In the genomic region with DNA sequence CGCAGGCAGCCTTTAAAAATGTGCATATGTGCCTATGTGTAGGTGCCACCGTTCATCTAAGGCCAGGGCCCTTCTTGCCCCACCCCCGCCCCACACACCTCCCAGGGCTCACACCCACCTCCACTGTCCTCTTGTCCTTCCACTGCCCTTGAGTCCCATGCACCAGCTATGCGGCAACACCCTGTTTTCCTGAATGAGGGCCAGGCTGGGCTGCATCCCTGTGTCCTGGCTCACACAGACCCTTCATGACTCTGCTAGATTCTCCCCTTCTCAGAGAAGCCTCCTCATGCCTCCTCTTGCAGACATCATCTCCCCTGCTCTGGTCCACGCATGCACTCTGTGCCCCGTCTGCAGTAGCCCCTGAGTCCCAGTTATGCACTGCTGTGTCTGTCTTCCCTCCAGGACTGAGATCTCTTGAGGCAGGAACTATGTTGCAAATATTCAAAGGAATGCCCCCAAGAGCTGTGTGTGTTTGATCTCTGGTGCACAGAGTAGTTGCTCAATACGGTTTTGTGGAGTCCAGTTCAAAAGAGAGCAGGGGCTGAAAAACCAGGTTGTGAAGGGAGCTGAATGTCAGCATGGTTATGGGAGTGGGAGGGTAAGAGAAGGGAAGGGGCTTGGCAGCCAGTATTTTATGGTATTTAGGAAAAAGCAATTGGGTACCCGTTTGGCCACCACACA, we compare ENCODE assay signal across 20 cellular contexts. TPM values are rescaled to one million over a fixed set of nuclear protein-coding genes. Genes with fewer than 3 reads are reported as not detected.
"Had no signal": no experiment of that assay in that cellular context is flagged by ENCODE, and none has a peak within 500 bp of the region (broad histone marks: within the 10 kb centered on the region; RNA-seq: fewer than 3 reads in every experiment).

No MANE protein-coding gene starts in this region.

- H3K9me3 Mint-ChIP-seq: stimulated activated naive CD8-positive, alpha-beta T cell treated with anti-CD3 and anti-CD28 coated beads, Interleukin-15, amount 100 ng/mL, for 72 hours had no signal

- H3K4me3 Mint-ChIP-seq: activated CD4-positive, alpha-beta T cell treated with anti-CD3 and anti-CD28 coated beads for 36 hours; activated naive CD8-positive, alpha-beta T cell; stimulated activated naive CD8-positive, alpha-beta T cell treated with anti-CD3 and anti-CD28 coated beads, Interleukin-15, amount 100 ng/mL, for 72 hours had no signal

- H3K27ac ChIP-seq: epithelial cell of prostate, heart right ventricle, skin epidermis, suprapubic skin had no signal

- H3K36me3 ChIP-seq: heart right ventricle, suprapubic skin had no signal

- H3K4me1 Mint-ChIP-seq: activated CD4-positive, alpha-beta T cell treated with anti-CD3 and anti-CD28 coated beads for 36 hours; stimulated activated naive CD8-positive, alpha-beta T cell treated with anti-CD3 and anti-CD28 coated beads, Interleukin-15, amount 100 ng/mL, for 72 hours had no signal

- DNase-seq: activated CD4-positive, alpha-beta T cell treated with anti-CD3 and anti-CD28 coated beads for 36 hours; activated CD4-positive, alpha-beta T cell treated with anti-CD3 and anti-CD28 coated beads, Interleukin-2, amount 50 U/mL, for 48 hours; activated gamma-delta T cell; foreskin melanocyte; heart right ventricle; left colon; mammary epithelial cell; stimulated activated CD4-positive, alpha-beta T cell treated with anti-CD3 and anti-CD28 coated beads, Interleukin-15, amount 100 ng/mL, for 24 hours; stimulated activated CD4-positive, alpha-beta T cell treated with anti-CD3 and anti-CD28 coated beads, Interleukin-2, amount 100 ng/mL, for 48 hours; stimulated activated naive CD8-positive, alpha-beta T cell treated with anti-CD3 and anti-CD28 coated beads, Interleukin-15, amount 100 ng/mL, for 72 hours; trophoblast cell had no signal

- ATAC-seq: activated CD4-positive, alpha-beta T cell treated with anti-CD3 and anti-CD28 coated beads for 36 hours; left colon; stimulated activated naive CD8-positive, alpha-beta T cell treated with anti-CD3 and anti-CD28 coated beads, Interleukin-15, amount 100 ng/mL, for 72 hours had no signal

- H3K36me3 Mint-ChIP-seq: activated naive CD8-positive, alpha-beta T cell had no signal

- H3K9me3 ChIP-seq: heart right ventricle, suprapubic skin had no signal

- H3K27ac Mint-ChIP-seq: activated CD4-positive, alpha-beta T cell treated with anti-CD3 and anti-CD28 coated beads for 36 hours; activated naive CD8-positive, alpha-beta T cell; progenitor cell of endocrine pancreas; stimulated activated naive CD8-positive, alpha-beta T cell treated with anti-CD3 and anti-CD28 coated beads, Interleukin-15, amount 100 ng/mL, for 72 hours had no signal

- H3K4me3 ChIP-seq: heart right ventricle, skin epidermis, suprapubic skin had no signal

RNA-seq across cellular contexts. Expression of a gene that starts 47.3 kb away (rescaled TPM):
- total RNA-seq: bronchial epithelial cell, dermis microvascular lymphatic vessel endothelial cell, myocyte, omental fat pad had no signal
